8 cellular contexts compared by ENCODE assay signal in genomic region chr11:6655790-6656580, GRCh38. TPM values are rescaled to one million over a fixed set of nuclear protein-coding genes. Genes with fewer than 3 reads are reported as not detected.
DNase-seq lines count a peak whose midpoint lies in the region; ATAC-seq and TF ChIP-seq lines count a peak whose summit lies in the region.

DCHS1 (minus strand) TSS chr11:6655809; CDS start chr11:6641613, 14,196 bp downstream.

- no peak within 1 kb of the TSS for H2BK12ac ChIP-seq in neuronal stem cell (ENCODE audit: low read length)

- no peak within 1 kb of the TSS for H3K4ac ChIP-seq in neuronal stem cell (ENCODE audit: low read length)

- no peaks in the 10 kb centered on the region for H3K9me3 ChIP-seq in neuronal stem cell (replicated peaks in 1 of 2; ENCODE audit: control insufficient read depth in 2 of 2, insufficient read depth in 1 of 2, low read depth in 1 of 2, low read length in 2 of 2)

- no peak within 1 kb of the TSS for H3K27ac ChIP-seq in neuronal stem cell (replicated peaks; ENCODE audit: low read length)

- H2BK120ac ChIP-seq in neuronal stem cell (ENCODE audit: low read depth, low read length): no peak within 1 kb of the TSS

- WGBS in neuronal stem cell (ENCODE audit: extremely low coverage in 2 of 2, insufficient read length in 2 of 2, insufficient replicate concordance in 1 of 2), 2 donors: no CpG with 5 or more reads among the region's 56 CpGs

- H2AK5ac ChIP-seq in neuronal stem cell (ENCODE audit: low read depth, low read length): peak within 1 kb of the TSS; percentile 31

- peak; percentile 53 for ATAC-seq in SK-N-SH treated with all-trans-retinoic acid at 6 μM for 48 hours
- ATAC-seq in HG03460 (IDR thresholded peaks at IDR 0.05; ENCODE audit: unreplicated experiment): no peak
- ATAC-seq in left colon: no peak

- H3K4me3 ChIP-seq in fibroblast of the aortic adventitia (ENCODE audit: low read depth, low read length) (peak within 1 kb of the TSS; percentile 55), neuronal stem cell (ENCODE audit: low read length in 2 of 2) (peak within 1 kb of the TSS; percentile 88 to 91)

- H2BK5ac ChIP-seq in neuronal stem cell (ENCODE audit: low read length): no peak within 1 kb of the TSS

- no peak within 1 kb of the TSS for H3K23ac ChIP-seq in neuronal stem cell (ENCODE audit: low read depth, low read length, poor library complexity)

- H3K14ac ChIP-seq in neuronal stem cell (ENCODE audit: low read length): no peak within 1 kb of the TSS

- in situ Hi-C loops in GM13977 (cut with MboI; ENCODE audit: low pct_unique_long_range_greater_than_20kb, low sequenced_read_pairs, unreplicated experiment): no loop called here

- peak within 1 kb of the TSS; percentile 81 for H3K18ac ChIP-seq in neuronal stem cell (ENCODE audit: low read length)

- peaks cover 8 to 19% of the 10 kb centered on the region in 2 donors for H3K4me1 ChIP-seq in neuronal stem cell (ENCODE audit: control insufficient read depth in 2 of 2, insufficient read depth in 1 of 2, low read depth in 1 of 2, low read length in 2 of 2)

- H2AFZ ChIP-seq in neuronal stem cell (ENCODE audit: low read length): peak within 1 kb of the TSS; percentile 91

- no peaks in the 10 kb centered on the region for H3K79me1 ChIP-seq in neuronal stem cell (ENCODE audit: low read depth, low read length)

- H3K27me3 ChIP-seq in neuronal stem cell (ENCODE audit: control insufficient read depth in 3 of 3, insufficient read depth in 3 of 3, low read depth in 1 of 3, low read length in 3 of 3): peaks cover 0 to 27% (median 3%) of the 10 kb centered on the region in 3 experiments

- peaks cover 0 to 31% of the 10 kb centered on the region in 2 donors for H3K36me3 ChIP-seq in neuronal stem cell (replicated peaks in 1 of 2; ENCODE audit: control insufficient read depth in 2 of 2, insufficient read depth in 2 of 2, low read length in 2 of 2)

- TF ChIP-seq CTCF in GM13977 (IDR thresholded peaks at IDR 0.05; ENCODE audit: extremely low read depth, insufficient read depth, missing control alignments): no peak
- no peak for TF ChIP-seq CTCF in fibroblast of the aortic adventitia (IDR thresholded peaks at IDR 0.05; ENCODE audit: insufficient read depth, low read length)

- no peak within 1 kb of the TSS for H2BK15ac ChIP-seq in neuronal stem cell (ENCODE audit: low read length)

- peak within 1 kb of the TSS; percentile 65 for H3K4me2 ChIP-seq in neuronal stem cell (ENCODE audit: insufficient read depth, low read length, poor library complexity, severe bottlenecking)

- no peak within 1 kb of the TSS for H4K91ac ChIP-seq in neuronal stem cell (ENCODE audit: low read depth, low read length, poor library complexity)

- DNase-seq in GM13977 (ENCODE audit: low spot score) (peak; percentile 32), fibroblast of the aortic adventitia (ENCODE audit: low read depth) (no peak), neuronal stem cell (ENCODE audit: low spot score) (no peak), midbrain (lab: John Stamatoyannopoulos, UW) (no peak), left colon (no peak)
- DNase-seq in stimulated activated CD4-positive, alpha-beta T cell treated with anti-CD3 and anti-CD28 coated beads, Interleukin-2, amount 100 ng/mL, for 24 hours: no peak

- peak within 1 kb of the TSS; percentile 87 for H3K9ac ChIP-seq in neuronal stem cell (ENCODE audit: low read depth, low read length, poor library complexity)

- H4K8ac ChIP-seq in neuronal stem cell (ENCODE audit: low read depth, low read length): no peak within 1 kb of the TSS

- intact Hi-C loops in left colon (cut with DNase I, micrococcal nuclease): no loop called here

TF ChIP-seq in SK-N-SH treated with all-trans-retinoic acid at 6 μM for 48 hours, 23 proteins besides CTCF, POLR2A, EP300 and RAD21:
- no peak for TF ChIP-seq CREB5 (CRISPR knock-in tag; IDR thresholded peaks at IDR 0.05; ENCODE audit: low read depth)
- no peak for TF ChIP-seq TCF4 (CRISPR knock-in tag; IDR thresholded peaks at IDR 0.05; ENCODE audit: borderline replicate concordance)
- no peak for TF ChIP-seq BACH2 (CRISPR knock-in tag; IDR thresholded peaks at IDR 0.05; ENCODE audit: borderline replicate concordance)
- TF ChIP-seq CSRNP3 (CRISPR knock-in tag; IDR thresholded peaks at IDR 0.05): no peak
TF ChIP-seq in SK-N-SH treated with all-trans-retinoic acid at 6 μM for 48 hours: peak in this region for 0.

RNA-seq across cellular contexts. Expression of gene DCHS1, which starts in this region (rescaled TPM):
- 5.2 and 19.0 TPM in 2 replicates for total RNA-seq in fibroblast of the aortic adventitia (ENCODE audit: low replicate concordance)
- polyA plus RNA-seq in neuronal stem cell (2013, experiment 1 of 2): 4.5 TPM
- 4.4 TPM for polyA plus RNA-seq in neuronal stem cell (2013, experiment 2 of 2)
- 1 to 10 TPM; 2.8 to 7.6 TPM for total RNA-seq in left colon
